Comparison of ENCODE assay signal across 12 cellular contexts in the genomic region with DNA sequence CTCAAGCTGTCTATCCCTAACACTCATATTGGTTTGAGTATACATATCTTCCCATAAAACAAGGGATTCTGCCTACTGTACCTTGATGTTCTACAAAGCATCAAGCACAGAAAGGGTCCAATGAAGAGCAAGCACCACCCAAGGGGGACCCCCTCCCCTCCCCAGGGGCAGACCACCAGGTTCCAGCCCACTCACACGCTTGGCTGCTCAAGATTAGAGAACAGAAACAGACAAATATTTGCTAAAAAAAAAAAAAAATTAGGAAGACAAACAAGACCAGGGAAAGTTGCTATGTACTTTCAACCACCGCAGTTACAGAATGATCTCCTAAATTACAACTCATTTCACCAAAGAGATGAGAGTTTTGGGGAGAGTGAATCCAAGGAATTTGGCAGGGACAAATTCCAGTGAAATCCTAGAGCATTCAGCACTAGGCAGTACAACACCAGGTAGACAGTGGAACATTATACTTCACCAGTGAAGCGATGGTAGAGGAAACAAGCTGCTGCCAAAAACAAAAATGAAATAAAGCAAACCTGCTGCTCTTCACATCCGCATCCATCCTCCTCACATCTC. TPM values are rescaled to one million over a fixed set of nuclear protein-coding genes. Genes with fewer than 3 reads are reported as not detected.
A peak's percentile ranks its signal among the peaks of the same experiment; 100 is the strongest.
DNase-seq lines count a peak whose midpoint lies in the region; ATAC-seq and TF ChIP-seq lines count a peak whose summit lies in the region.
"Had no signal": no experiment of that assay in that cellular context is flagged by ENCODE, and none has a peak within 500 bp of the region (broad histone marks: within the 10 kb centered on the region; RNA-seq: fewer than 3 reads in every experiment).

No MANE protein-coding gene starts in this region.

- H3K4me1 Mint-ChIP-seq in CD4-positive, alpha-beta T cell (ENCODE audit: low read depth): peaks cover 78% of the 10 kb centered on the region
- H3K4me1 Mint-ChIP-seq in HFFc6 (ENCODE audit: low read depth) (peaks cover 25% of the 10 kb centered on the region), Caco-2 (ENCODE audit: low read depth, unreplicated experiment) (peaks cover 34% of the 10 kb centered on the region)

- no peaks in the 10 kb centered on the region for H3K27me3 Mint-ChIP-seq in CD4-positive, alpha-beta T cell
- no peaks in the 10 kb centered on the region for H3K27me3 Mint-ChIP-seq in HFFc6 (ENCODE audit: insufficient read depth)
- no peaks in the 10 kb centered on the region for H3K27me3 Mint-ChIP-seq in Caco-2 (ENCODE audit: insufficient read depth, unreplicated experiment)

- no peaks in the 10 kb centered on the region for H3K27me3 ChIP-seq in CD4-positive, alpha-beta T cell (ENCODE audit: control insufficient read depth, insufficient read depth, low read length)
- H3K27me3 ChIP-seq in right cardiac atrium (ENCODE audit: control insufficient read depth, insufficient read depth): no peaks in the 10 kb centered on the region
- H3K27me3 ChIP-seq in Caco-2 (replicated peaks; ENCODE audit: control insufficient read depth, insufficient read depth, low read length): no peaks in the 10 kb centered on the region

- no peak for TF ChIP-seq CTCF in CD4-positive, alpha-beta T cell (IDR thresholded peaks at IDR 0.05)
- TF ChIP-seq CTCF in HFFc6 (IDR thresholded peaks at IDR 0.05): no peak
- no peak for TF ChIP-seq CTCF in Caco-2 (IDR thresholded peaks at IDR 0.05; ENCODE audit: insufficient read depth in 1 of 2, low read depth in 1 of 2, low read length in 1 of 2, severe bottlenecking in 1 of 2, unreplicated experiment in 1 of 2)

- CTCF ChIA-PET in CD4-positive, alpha-beta T cell (lab: Charles Lee): no interaction called here
- CTCF ChIA-PET in Caco-2 (lab: Charles Lee): interaction anchor here (1.5 kb wide), 1 partner anchor 15 kb away, joined by 3 read pairs; no protein-coding TSS in a partner anchor

- no peak overlapping the region for H3K27ac ChIP-seq in CD4-positive, alpha-beta T cell (ENCODE audit: low read depth, low read length)
- H3K27ac ChIP-seq in right cardiac atrium (ENCODE audit: low read length): peak overlapping the region; percentile 25

- no peaks in the 10 kb centered on the region for H3K36me3 Mint-ChIP-seq in CD4-positive, alpha-beta T cell (ENCODE audit: low read depth)
- no peaks in the 10 kb centered on the region for H3K36me3 Mint-ChIP-seq in HFFc6 (ENCODE audit: low read depth)
- H3K36me3 Mint-ChIP-seq in Caco-2 (ENCODE audit: insufficient read depth, unreplicated experiment): no peaks in the 10 kb centered on the region

- H3K9me3 ChIP-seq in CD4-positive, alpha-beta T cell (ENCODE audit: control insufficient read depth, low read length): no peaks in the 10 kb centered on the region
- H3K9me3 ChIP-seq in right cardiac atrium (ENCODE audit: control insufficient read depth, low read length) (no peaks in the 10 kb centered on the region), Caco-2 (no peaks in the 10 kb centered on the region)
- H3K9me3 ChIP-seq: SK-N-SH had no signal

- H3K4me3 Mint-ChIP-seq in CD4-positive, alpha-beta T cell: peak overlapping the region; percentile 20
- H3K4me3 Mint-ChIP-seq in HFFc6: no peak overlapping the region
- H3K4me3 Mint-ChIP-seq in Caco-2 (ENCODE audit: unreplicated experiment): no peak overlapping the region
- H3K4me3 Mint-ChIP-seq: neural crest cell had no signal

- H3K27ac Mint-ChIP-seq in CD4-positive, alpha-beta T cell: peak overlapping the region; percentile 40
- H3K27ac Mint-ChIP-seq in HFFc6 (no peak overlapping the region), Caco-2 (ENCODE audit: unreplicated experiment) (no peak overlapping the region)

- no peaks in the 10 kb centered on the region for H3K36me3 ChIP-seq in Caco-2 (ENCODE audit: control insufficient read depth, insufficient read depth, low read length)

- peaks cover 31% of the 10 kb centered on the region for H3K4me1 ChIP-seq in right cardiac atrium (ENCODE audit: control insufficient read depth, insufficient read depth, low read length)
- H3K4me1 ChIP-seq in Caco-2: peaks cover 18% of the 10 kb centered on the region; the same call in 1 of the 2 replicates

- intact Hi-C loops in CD4-positive, alpha-beta T cell (cut with DNase I, micrococcal nuclease): no loop called here
- intact Hi-C loops in right cardiac atrium (cut with DNase I) (no loop called here), Caco-2 (cut with micrococcal nuclease; ENCODE audit: unreplicated experiment) (loop anchor here (2.0 kb wide), 1 partner anchor 39 kb away; no protein-coding TSS in a partner anchor)

- no peak for DNase-seq in CD4-positive, alpha-beta T cell
- DNase-seq in right cardiac atrium: no peak
- no peak for DNase-seq in HFFc6
- DNase-seq in Caco-2: no peak
- DNase-seq in SW480 (ENCODE audit: low spot score): no peak
- DNase-seq in cerebellum (ENCODE audit: low spot score): no peak
- DNase-seq: activated T-cell treated with anti-CD3 and anti-CD28 coated beads, Interleukin-2, amount 50 U/mL, for 1 hour; cortex of kidney; SK-N-SH had no signal

- no peak for ATAC-seq in CD4-positive, alpha-beta T cell (ENCODE audit: poor library complexity)
- ATAC-seq in GM18867 (IDR thresholded peaks at IDR 0.05; ENCODE audit: unreplicated experiment): peak; percentile 26
- peak; percentile 1 for ATAC-seq in HG03103 (IDR thresholded peaks at IDR 0.05; ENCODE audit: low read depth, unreplicated experiment)
- ATAC-seq in right cardiac atrium: no peak

- BruUV-seq in Caco-2 (replicated peaks; lab: Mats Ljungman, UMichigan): no TSS peak

- WGBS in right cardiac atrium: 69% methylated on average over 4 of the region's 4 CpGs

- H3K4me3 ChIP-seq in right cardiac atrium (ENCODE audit: low read length) (no peak overlapping the region), Caco-2 (ENCODE audit: low read depth, low read length) (no peak overlapping the region)

- H3K9me3 Mint-ChIP-seq in CD4-positive, alpha-beta T cell: no peaks in the 10 kb centered on the region
- H3K9me3 Mint-ChIP-seq in HFFc6 (no peaks in the 10 kb centered on the region), Caco-2 (ENCODE audit: unreplicated experiment) (no peaks in the 10 kb centered on the region)
- H3K9me3 Mint-ChIP-seq: neural crest cell had no signal

- POLR2A ChIA-PET in CD4-positive, alpha-beta T cell (lab: Charles Lee): interaction anchor here (0.6 kb wide), 1 partner anchor 564 kb away, joined by 3 read pairs; no protein-coding TSS in a partner anchor
- POLR2A ChIA-PET in Caco-2 (lab: Charles Lee): no interaction called here

RNA-seq across cellular contexts. Expression of a gene that starts 17.0 kb away (rescaled TPM):
- under 1 TPM in 1 of 2 experiments, not detected in 1; 0.30 TPM for total RNA-seq in CD4-positive, alpha-beta T cell
- total RNA-seq in right cardiac atrium (10 to 100 TPM; 31.8 to 95.6 (median 59.8) TPM), Caco-2 (2022) (45.6 and 46.3 TPM in 2 replicates), cerebellum (11.3 TPM)
- 69.9 TPM for polyA plus RNA-seq in right cardiac atrium
- 10 to 100 TPM in 4 of 6 experiments, 1 to 10 TPM in 2; 8.6 to 13.1 (median 11.0) TPM for total RNA-seq in HFFc6 (2021; fragmentation: NEBNext Ultra II Directional; extraction: Animal tissue kit (Norgen Biotek cat#: 25700))

Comparison
In these comparisons a context has a peak if more than half of its experiments do, and no peak if none do; other contexts are left out.
1. ATAC-seq: peak in GM18867 (single experiment) and HG03103 (single experiment); none in CD4-positive, alpha-beta T cell (single experiment) and right cardiac atrium (0 of 2).